ENCODE assay signal across 9 cellular contexts in genomic region chr13:24267283-24267682, GRCh38. TPM values are rescaled to one million over a fixed set of nuclear protein-coding genes. Genes with fewer than 3 reads are reported as not detected.
A peak's percentile ranks its signal among the peaks of the same experiment; 100 is the strongest.
DNase-seq lines count a peak whose midpoint lies in the region; ATAC-seq and TF ChIP-seq lines count a peak whose summit lies in the region.
"Had no signal": no experiment of that assay in that cellular context is flagged by ENCODE, and none has a peak within 500 bp of the region (broad histone marks: within the 10 kb centered on the region; RNA-seq: fewer than 3 reads in every experiment).

No MANE protein-coding gene starts in this region.

- peak overlapping the region; percentile 82 to 93 for H3K4me3 Mint-ChIP-seq in activated T-cell treated with anti-CD3 and anti-CD28 coated beads, Interleukin-2, amount 50 U/mL, for 72 hours
- H3K4me3 Mint-ChIP-seq in activated naive CD8-positive, alpha-beta T cell treated with anti-CD3 and anti-CD28 coated beads, Interleukin-2, amount 50 U/mL, for 24 hours = peak overlapping the region; percentile 79
- H3K4me3 Mint-ChIP-seq in Calu3 (ENCODE audit: low read depth, unreplicated experiment) = no peak overlapping the region

- TF ChIP-seq CTCF in lower lobe of right lung (IDR thresholded peaks at IDR 0.05) = no peak
- no peak for TF ChIP-seq CTCF in testis (IDR thresholded peaks at IDR 0.05)
- TF ChIP-seq CTCF in Calu3 (IDR thresholded peaks at IDR 0.05; ENCODE audit: unreplicated experiment) = no peak
- TF ChIP-seq CTCF in RWPE1 (conservative IDR thresholded peaks at IDR 0.05; ENCODE audit: low read depth) = no peak

- BruUV-seq in Calu3 (replicated peaks; lab: Mats Ljungman, UMichigan) = no TSS peak

- peak overlapping the region; percentile 96 for H3K27ac Mint-ChIP-seq in activated T-cell treated with anti-CD3 and anti-CD28 coated beads, Interleukin-2, amount 50 U/mL, for 72 hours
- peak overlapping the region; percentile 96 for H3K27ac Mint-ChIP-seq in activated naive CD8-positive, alpha-beta T cell treated with anti-CD3 and anti-CD28 coated beads, Interleukin-2, amount 50 U/mL, for 24 hours
- H3K27ac Mint-ChIP-seq in Calu3 (ENCODE audit: unreplicated experiment) = no peak overlapping the region

- no peak for ATAC-seq in activated T-cell treated with anti-CD3 and anti-CD28 coated beads, Interleukin-2, amount 50 U/mL, for 72 hours (replicated peaks in 1 of 2)
- no peak for ATAC-seq in activated naive CD8-positive, alpha-beta T cell treated with anti-CD3 and anti-CD28 coated beads, Interleukin-2, amount 50 U/mL, for 24 hours
- no peak for ATAC-seq in lower lobe of right lung

- H3K4me3 ChIP-seq in lower lobe of right lung (peak overlapping the region; percentile 27), testis (no peak overlapping the region)

- intact Hi-C loops in lower lobe of right lung (cut with DNase I) (no loop called here), testis (cut with DNase I; ENCODE audit: low total_unique reads) (no loop called here), Calu3 (cut with micrococcal nuclease; ENCODE audit: unreplicated experiment) (no loop called here)

- H3K27me3 ChIP-seq in lower lobe of right lung (ENCODE audit: low read depth) = no peaks in the 10 kb centered on the region
- no peaks in the 10 kb centered on the region for H3K27me3 ChIP-seq in testis

- H3K4me1 ChIP-seq in lower lobe of right lung (peaks cover 67% of the 10 kb centered on the region), testis (peaks cover 24% of the 10 kb centered on the region)

- peaks cover 0 to 5% of the 10 kb centered on the region in 2 donors for H3K36me3 Mint-ChIP-seq in activated T-cell treated with anti-CD3 and anti-CD28 coated beads, Interleukin-2, amount 50 U/mL, for 72 hours (ENCODE audit: insufficient read depth in 2 of 2)
- H3K36me3 Mint-ChIP-seq in activated naive CD8-positive, alpha-beta T cell treated with anti-CD3 and anti-CD28 coated beads, Interleukin-2, amount 50 U/mL, for 24 hours (ENCODE audit: low read depth) = peaks cover 10% of the 10 kb centered on the region
- peaks cover 8% of the 10 kb centered on the region for H3K36me3 Mint-ChIP-seq in Calu3 (ENCODE audit: insufficient read depth, unreplicated experiment)

- no peaks in the 10 kb centered on the region for H3K27me3 Mint-ChIP-seq in activated T-cell treated with anti-CD3 and anti-CD28 coated beads, Interleukin-2, amount 50 U/mL, for 72 hours (ENCODE audit: low read depth)
- H3K27me3 Mint-ChIP-seq in activated naive CD8-positive, alpha-beta T cell treated with anti-CD3 and anti-CD28 coated beads, Interleukin-2, amount 50 U/mL, for 24 hours = no peaks in the 10 kb centered on the region
- H3K27me3 Mint-ChIP-seq in Calu3 (ENCODE audit: unreplicated experiment) = no peaks in the 10 kb centered on the region

- H3K4me1 Mint-ChIP-seq in activated T-cell treated with anti-CD3 and anti-CD28 coated beads, Interleukin-2, amount 50 U/mL, for 72 hours (ENCODE audit: low read depth) = peaks cover 93% of the 10 kb centered on the region
- peaks cover 92% of the 10 kb centered on the region for H3K4me1 Mint-ChIP-seq in activated naive CD8-positive, alpha-beta T cell treated with anti-CD3 and anti-CD28 coated beads, Interleukin-2, amount 50 U/mL, for 24 hours
- H3K4me1 Mint-ChIP-seq in Calu3 (ENCODE audit: low read depth, unreplicated experiment) = peaks cover 25% of the 10 kb centered on the region

- H3K27ac ChIP-seq in lower lobe of right lung (peak overlapping the region; percentile 66), testis (peak overlapping the region; percentile 32 to 80), RWPE1 (no peak overlapping the region)

- H3K36me3 ChIP-seq in lower lobe of right lung (no peaks in the 10 kb centered on the region), testis (ENCODE audit: low read depth, missing control alignments) (no peaks in the 10 kb centered on the region)

- 44 to 59% methylated on average over 3 of the region's 3 CpGs for WGBS in testis, 2 donors

- H3K9me3 ChIP-seq in lower lobe of right lung (no peaks in the 10 kb centered on the region), testis (no peaks in the 10 kb centered on the region)

- H3K9me3 Mint-ChIP-seq in activated T-cell treated with anti-CD3 and anti-CD28 coated beads, Interleukin-2, amount 50 U/mL, for 72 hours = no peaks in the 10 kb centered on the region
- H3K9me3 Mint-ChIP-seq in activated naive CD8-positive, alpha-beta T cell treated with anti-CD3 and anti-CD28 coated beads, Interleukin-2, amount 50 U/mL, for 24 hours = no peaks in the 10 kb centered on the region
- no peaks in the 10 kb centered on the region for H3K9me3 Mint-ChIP-seq in Calu3 (ENCODE audit: low read depth, unreplicated experiment)

- CTCF ChIA-PET in Calu3 (lab: Charles Lee) = no interaction called here
- CTCF ChIA-PET in RWPE1 (lab: Yijun Ruan, JAX) = no interaction called here

- no peak for TF ChIP-seq POLR2A in testis (IDR thresholded peaks at IDR 0.05)

- no peak for DNase-seq in activated T-cell treated with anti-CD3 and anti-CD28 coated beads, Interleukin-2, amount 50 U/mL, for 72 hours
- DNase-seq in activated T-cell treated with anti-CD3 and anti-CD28 coated beads for 4 hours (no peak), lower lobe of right lung (no peak), testis (peak; percentile 34), Calu3 (no peak), RWPE1 (ENCODE audit: low spot score) (no peak), pons (ENCODE audit: low spot score) (no peak)
- DNase-seq in activated naive CD8-positive, alpha-beta T cell treated with anti-CD3 and anti-CD28 coated beads, Interleukin-2, amount 50 U/mL, for 24 hours = no peak

- POLR2A ChIA-PET in RWPE1 (lab: Yijun Ruan, JAX; ENCODE audit: low non-redundant PET) = no interaction called here

RNA-seq across cellular contexts. Expression of gene C1QTNF9, which starts 42.1 kb away (rescaled TPM):
- total RNA-seq in activated T-cell treated with anti-CD3 and anti-CD28 coated beads, Interleukin-2, amount 50 U/mL, for 72 hours = under 1 TPM in 1 of 2 donors, not detected in 1; 0.14 TPM
- not detected for total RNA-seq in lower lobe of right lung
- 1 to 10 TPM in 1 of 2 donors, under 1 TPM in 1; 0.43 to 2.4 TPM for total RNA-seq in testis
- 1.1 TPM for polyA plus RNA-seq in testis (ENCODE audit: insufficient read depth, low read depth, low replicate concordance)
- not detected in 2 replicates for total RNA-seq in Calu3 (2022)
- total RNA-seq: M059J had no signal
